Comparison of ENCODE assay signal across 7 cellular contexts in genomic region chr20:4112490-4113420, GRCh38.
DNase-seq lines count a peak whose midpoint lies in the region; ATAC-seq and TF ChIP-seq lines count a peak whose summit lies in the region.

No MANE protein-coding gene starts in this region.

- DNase-seq in NCI-H2029 treated with DMSO at 0.1 percent for 48 hours (lab: John Stamatoyannopoulos, UW) (peak; percentile 41), fibroblast of pulmonary artery (ENCODE audit: low read depth) (peak; percentile 81), hepatic stellate cell (ENCODE audit: low spot score) (no peak), NAMALWA (ENCODE audit: low spot score) (no peak), inferior parietal cortex (ENCODE audit: extremely low spot score) (no peak)

- TF ChIP-seq CTCF in fibroblast of pulmonary artery (IDR thresholded peaks at IDR 0.05; ENCODE audit: low read length, missing control alignments) = no peak

- ATAC-seq in GM18867 (IDR thresholded peaks at IDR 0.05; ENCODE audit: unreplicated experiment) (peak; percentile 80), HG02588 (IDR thresholded peaks at IDR 0.05; ENCODE audit: unreplicated experiment) (peak; percentile 67)

- H3K4me3 ChIP-seq in fibroblast of pulmonary artery (replicated peaks; ENCODE audit: low read depth, low read length) = no peak overlapping the region

Comparison
In these comparisons a context has a peak if more than half of its experiments do, and no peak if none do; other contexts are left out.
1. DNase-seq: peak in NCI-H2029 treated with DMSO at 0.1 percent for 48 hours (single experiment) and fibroblast of pulmonary artery (single experiment); none in hepatic stellate cell (single experiment), NAMALWA (single experiment) and inferior parietal cortex (single experiment).